In genomic region chr4:113849771-113850170, GRCh38 we compare ENCODE assay signal across 17 cellular contexts.
DNase-seq lines count a peak whose midpoint lies in the region; ATAC-seq, FAIRE-seq and TF ChIP-seq lines count a peak whose summit lies in the region.
"Had no signal": no experiment of that assay in that cellular context is flagged by ENCODE, and none has a peak within 500 bp of the region (broad histone marks: within the 10 kb centered on the region; RNA-seq: fewer than 3 reads in every experiment).

No MANE protein-coding gene starts in this region.

- no peaks in the 10 kb centered on the region for H3K4me1 ChIP-seq in liver (ENCODE audit: control insufficient read depth in 4 of 4, insufficient read depth in 4 of 4, low read length in 3 of 4)
- no peaks in the 10 kb centered on the region for H3K4me1 ChIP-seq in HepG2 (ENCODE audit: insufficient read depth, low read length)
- H3K4me1 ChIP-seq in trophoblast cell (ENCODE audit: control insufficient read depth in 1 of 2, insufficient read depth in 2 of 2, low read length in 2 of 2): no peaks in the 10 kb centered on the region
- H3K4me1 ChIP-seq: A549, suprapubic skin had no signal

- H3K23ac ChIP-seq in trophoblast cell (ENCODE audit: low read length): no peak overlapping the region

- CTCF ChIA-PET in HepG2 (lab: Yijun Ruan, JAX; ENCODE audit: low intra/inter-chr PET ratio, low total read pairs): no interaction called here

- DNase-seq in HepG2 (ENCODE audit: low spot score) (no peak), choroid plexus epithelial cell (ENCODE audit: low read depth) (peak; percentile 56), left ventricle myocardium superior (peak; percentile 53), trophoblast cell (no peak), NCI-H2081 treated with DMSO at 0.1 percent for 48 hours (lab: John Stamatoyannopoulos, UW) (no peak), hepatic stellate cell (ENCODE audit: low spot score) (no peak)
- DNase-seq in activated CD8-positive, alpha-beta memory T cell treated with anti-CD3 and anti-CD28 coated beads, Interleukin-2, amount 50 U/mL, for 48 hours: no peak
- DNase-seq: activated B cell treated with CpG ODN at 0.5 μM for 24 hours; GOT3; MM.1S; naive thymus-derived CD8-positive, alpha-beta T cell; NCI-H2029; NCI-H774 had no signal

- POLR2A ChIA-PET in HepG2 (lab: Yijun Ruan, JAX): no interaction called here

- H3K4me3 ChIP-seq in liver (ENCODE audit: low read depth in 1 of 3, low read length in 3 of 3) (no peak overlapping the region), HepG2 (replicated peaks in 1 of 3; ENCODE audit: insufficient read depth in 1 of 3, low read depth in 2 of 3, low read length in 3 of 3) (no peak overlapping the region), choroid plexus epithelial cell (ENCODE audit: low read depth, low read length) (no peak overlapping the region), trophoblast cell (ENCODE audit: low read depth, low read length) (no peak overlapping the region)
- H3K4me3 ChIP-seq: A549, suprapubic skin had no signal

- H4K8ac ChIP-seq in trophoblast cell (ENCODE audit: low read depth, low read length): no peak overlapping the region

- H3K14ac ChIP-seq in trophoblast cell (ENCODE audit: low read length): no peak overlapping the region

- H2BK5ac ChIP-seq in trophoblast cell (ENCODE audit: low read depth, low read length, poor library complexity): no peak overlapping the region

- no peak for TF ChIP-seq EP300 in HepG2 (IDR thresholded peaks at IDR 0.05; ENCODE audit: low read depth in 2 of 2, low read length in 2 of 2)
- TF ChIP-seq EP300 in HepG2 (CRISPR knock-in tag; IDR thresholded peaks at IDR 0.05; ENCODE audit: borderline replicate concordance): no peak

- no peaks in the 10 kb centered on the region for H3K79me1 ChIP-seq in trophoblast cell (ENCODE audit: low read length)

- H3K36me3 ChIP-seq in liver (ENCODE audit: control insufficient read depth in 4 of 4, insufficient read depth in 3 of 4, low read depth in 1 of 4, low read length in 3 of 4) (no peaks in the 10 kb centered on the region), HepG2 (replicated peaks in 1 of 2; ENCODE audit: control insufficient read depth in 1 of 2, insufficient read depth in 2 of 2, low read length in 2 of 2) (no peaks in the 10 kb centered on the region), trophoblast cell (ENCODE audit: control insufficient read depth in 1 of 2, insufficient read depth in 2 of 2, low read length in 2 of 2) (no peaks in the 10 kb centered on the region)
- H3K36me3 ChIP-seq: suprapubic skin had no signal

- H3K27me3 ChIP-seq in liver (ENCODE audit: control insufficient read depth in 4 of 4, insufficient read depth in 4 of 4, low read length in 3 of 4): no peaks in the 10 kb centered on the region
- H3K27me3 ChIP-seq in HepG2 (ENCODE audit: control insufficient read depth in 1 of 2, insufficient read depth in 2 of 2, low read length in 2 of 2): no peaks in the 10 kb centered on the region
- no peaks in the 10 kb centered on the region for H3K27me3 ChIP-seq in trophoblast cell (ENCODE audit: insufficient read depth, low read length)
- H3K27me3 ChIP-seq: suprapubic skin had no signal

- H3K79me2 ChIP-seq in HepG2 (ENCODE audit: insufficient read depth, low read length) (no peaks in the 10 kb centered on the region), trophoblast cell (ENCODE audit: control insufficient read depth, insufficient read depth, low read length, poor library complexity) (no peaks in the 10 kb centered on the region)

- no peak overlapping the region for H3K9ac ChIP-seq in liver (ENCODE audit: low read depth in 1 of 2, low read length in 2 of 2)
- no peak overlapping the region for H3K9ac ChIP-seq in HepG2 (ENCODE audit: insufficient read depth, low read depth, low read length)
- no peak overlapping the region for H3K9ac ChIP-seq in trophoblast cell (ENCODE audit: low read length)

- TF ChIP-seq RAD21 in liver (IDR thresholded peaks at IDR 0.05) (peak in 1 of 2 donors; percentile 46), HepG2 (CRISPR knock-in tag; IDR thresholded peaks at IDR 0.05) (no peak)

- intact Hi-C loops in HepG2 (cut with micrococcal nuclease; ENCODE audit: unreplicated experiment) (no loop called here), left ventricle myocardium superior (cut with micrococcal nuclease) (no loop called here)

- no peak overlapping the region for H3K4ac ChIP-seq in trophoblast cell (ENCODE audit: low read depth, low read length)

- no peak overlapping the region for H2AK5ac ChIP-seq in trophoblast cell (ENCODE audit: low read length)

- no peak for FAIRE-seq in HepG2 (lab: Jason Lieb, UNC)
- FAIRE-seq: A549 had no signal

- no peaks in the 10 kb centered on the region for H4K20me1 ChIP-seq in HepG2 (ENCODE audit: insufficient read depth, low read length)

- no peak overlapping the region for H4K91ac ChIP-seq in trophoblast cell (ENCODE audit: low read depth, low read length)

- in situ Hi-C loops in HepG2 (cut with HindIII; ENCODE audit: extremely low pct_ligation_motif_present, low pct_unique_long_range_greater_than_20kb): no loop called here

- no peak overlapping the region for H3K27ac ChIP-seq in liver (ENCODE audit: low read depth in 1 of 2, low read length in 2 of 2)
- H3K27ac ChIP-seq in HepG2 (ENCODE audit: extremely low read length, insufficient read depth, low read length): no peak overlapping the region
- no peak overlapping the region for H3K27ac ChIP-seq in trophoblast cell (ENCODE audit: low read depth, low read length)
- H3K27ac ChIP-seq: A549, RWPE1, suprapubic skin had no signal

- H3K4me2 ChIP-seq in HepG2 (ENCODE audit: low read depth, low read length): no peak overlapping the region
- no peak overlapping the region for H3K4me2 ChIP-seq in trophoblast cell (ENCODE audit: low read length)
- H3K4me2 ChIP-seq: A549 had no signal

- no peak overlapping the region for H4K12ac ChIP-seq in trophoblast cell (ENCODE audit: low read depth, low read length)

- H3K9me3 ChIP-seq in liver (ENCODE audit: control insufficient read depth in 4 of 4, low read length in 3 of 4) (no peaks in the 10 kb centered on the region), HepG2 (ENCODE audit: low read length) (no peaks in the 10 kb centered on the region), trophoblast cell (ENCODE audit: insufficient read depth, low read depth, low read length) (no peaks in the 10 kb centered on the region)
- H3K9me3 ChIP-seq: A549, suprapubic skin had no signal

- no peak for TF ChIP-seq CTCF in liver (IDR thresholded peaks at IDR 0.05; ENCODE audit: low read depth, low read length, missing input control)
- TF ChIP-seq CTCF in HepG2 (CRISPR knock-in tag; IDR thresholded peaks at IDR 0.05): no peak
- no peak for TF ChIP-seq CTCF in choroid plexus epithelial cell (conservative IDR thresholded peaks at IDR 0.05; ENCODE audit: low read depth, low read length)

- H2BK12ac ChIP-seq in trophoblast cell (ENCODE audit: low read length): no peak overlapping the region

- ATAC-seq in HepG2: no peak
- peak; percentile 71 for ATAC-seq in left ventricle myocardium superior
- ATAC-seq: A549; naive thymus-derived CD8-positive, alpha-beta T cell had no signal

- no peak overlapping the region for H3K18ac ChIP-seq in trophoblast cell (ENCODE audit: low read length)

- H2AFZ ChIP-seq in HepG2 (ENCODE audit: low read length) (no peak overlapping the region), trophoblast cell (ENCODE audit: insufficient read depth, low read length, poor library complexity) (no peak overlapping the region)

- no peak overlapping the region for H2BK120ac ChIP-seq in trophoblast cell (ENCODE audit: insufficient read depth, low read length, poor library complexity)

- 54% methylated on average over 4 of the region's 4 CpGs for WGBS in liver
- WGBS in HepG2 (ENCODE audit: low lambda C conversion rate): 67% methylated on average over 4 of the region's 4 CpGs
- WGBS in trophoblast cell (ENCODE audit: extremely low coverage, insufficient coverage, insufficient read length): no CpG with 5 or more reads among the region's 4 CpGs

- no peak for TF ChIP-seq POLR2A in HepG2 (IDR thresholded peaks at IDR 0.05; ENCODE audit: insufficient read depth in 1 of 2, low read depth in 2 of 2, low read length in 2 of 2)

- BruUV-seq in HepG2 (replicated peaks; lab: Mats Ljungman, UMichigan): no TSS peak

TF ChIP-seq in liver, 16 proteins besides CTCF, POLR2A, EP300 and RAD21:
- TF ChIP-seq YY1 (IDR thresholded peaks at IDR 0.05): peak; percentile 20
- TF ChIP-seq HNF4G (IDR thresholded peaks at IDR 0.05): no peak
TF ChIP-seq in liver: peak in this region for 1.

TF ChIP-seq in HepG2, 621 proteins besides CTCF, POLR2A, EP300 and RAD21 (continues in another document):
- TF ChIP-seq LCORL (IDR thresholded peaks at IDR 0.05): no peak
- no peak for TF ChIP-seq LCORL (CRISPR knock-in tag; IDR thresholded peaks at IDR 0.05)
- no peak for TF ChIP-seq ZNF280D (CRISPR knock-in tag; IDR thresholded peaks at IDR 0.05)
- TF ChIP-seq ZNF782 (CRISPR knock-in tag; IDR thresholded peaks at IDR 0.05; ENCODE audit: borderline replicate concordance): no peak
- no peak for TF ChIP-seq TMF1 (CRISPR knock-in tag; IDR thresholded peaks at IDR 0.05; ENCODE audit: low read depth)
- TF ChIP-seq KAT7 (CRISPR knock-in tag; IDR thresholded peaks at IDR 0.05; ENCODE audit: borderline replicate concordance): no peak

Comparison
In these comparisons a context has a peak if more than half of its experiments do, and no peak if none do; other contexts are left out.
1. DNase-seq: peak in choroid plexus epithelial cell (single experiment) and left ventricle myocardium superior (single experiment); none in HepG2 (single experiment), trophoblast cell (0 of 2), activated CD8-positive, alpha-beta memory T cell treated with anti-CD3 and anti-CD28 coated beads, Interleukin-2, amount 50 U/mL, for 48 hours (single experiment), NCI-H2081 treated with DMSO at 0.1 percent for 48 hours (single experiment) and hepatic stellate cell (single experiment).